In genomic region chr17:67633751-67634191, GRCh38 we compare ENCODE assay signal across 24 cellular contexts.
DNase-seq lines count a peak whose midpoint lies in the region; ATAC-seq and TF ChIP-seq lines count a peak whose summit lies in the region.
"Had no signal": no experiment of that assay in that cellular context is flagged by ENCODE, and none has a peak within 500 bp of the region (broad histone marks: within the 10 kb centered on the region; RNA-seq: fewer than 3 reads in every experiment).

No MANE protein-coding gene starts in this region.

- intact Hi-C loops in gastrocnemius medialis (cut with DNase I; ENCODE audit: low total_unique reads), result no loop called here

- H3K4me1 ChIP-seq in gastrocnemius medialis (no peaks in the 10 kb centered on the region), GM23248 (ENCODE audit: insufficient read depth) (no peaks in the 10 kb centered on the region)
- H3K4me1 ChIP-seq: A549 had no signal

- no peak for TF ChIP-seq CTCF in gastrocnemius medialis (IDR thresholded peaks at IDR 0.05 in 4 of 5, conservative IDR thresholded peaks at IDR 0.05 in 1 of 5)

- ATAC-seq in gastrocnemius medialis, result peak; percentile 55 to 75
- ATAC-seq: A549; activated T-cell treated with anti-CD3 and anti-CD28 coated beads, Interleukin-2, amount 50 U/mL, for 72 hours; stimulated activated naive CD8-positive, alpha-beta T cell treated with anti-CD3 and anti-CD28 coated beads, Interleukin-15, Interleukin-2, amounts not matched to agents 100 U/mL and 50 U/mL, for 24 hours had no signal

- H3F3A ChIP-seq in GM23248 (ENCODE audit: insufficient read depth), result peaks cover 7% of the 10 kb centered on the region; the same call in 1 of the 2 replicates

- no peak overlapping the region for H3K9ac ChIP-seq in GM23248

- 75 to 76% methylated on average over 10 of the region's 10 CpGs for WGBS in GM23248 (ENCODE audit: low coverage in 1 of 2, low lambda C conversion rate in 2 of 2, missing lambda C conversion rate in 2 of 2), 2 experiments

- no peaks in the 10 kb centered on the region for H3K79me2 ChIP-seq in GM23248 (ENCODE audit: insufficient read depth)

- H3K4me2 ChIP-seq in GM23248 (ENCODE audit: unreplicated experiment), result no peak overlapping the region
- H3K4me2 ChIP-seq: A549, smooth muscle cell had no signal

- no peak overlapping the region for H2AFZ ChIP-seq in GM23248

- no peaks in the 10 kb centered on the region for H3K9me2 ChIP-seq in GM23248 (ENCODE audit: insufficient read depth)

- TF ChIP-seq POLR2A in gastrocnemius medialis (IDR thresholded peaks at IDR 0.05), result peak in 1 of 2 donors; percentile 16

- peak; percentile 14 for DNase-seq in HT1080 (ENCODE audit: low read depth)
- DNase-seq in foreskin melanocyte, result peak; percentile 41
- peak; percentile 25 for DNase-seq in kidney glomerular epithelial cell (lab: John Stamatoyannopoulos, UW)
- DNase-seq in gastrocnemius medialis, result no peak
- no peak for DNase-seq in AML-193 (lab: John Stamatoyannopoulos, UW)
- DNase-seq in GM23248, result no peak
- no peak for DNase-seq in T1000 (lab: John Stamatoyannopoulos, UW)
- no peak for DNase-seq in SW 1271 (lab: John Stamatoyannopoulos, UW)
- DNase-seq: activated CD4-positive, alpha-beta T cell treated with anti-CD3 and anti-CD28 coated beads for 1 hour; activated naive CD4-positive, alpha-beta T cell treated with anti-CD3 and anti-CD28 coated beads, Interleukin-2, amount 50 U/mL, for 16 hours; activated T-cell treated with anti-CD3 and anti-CD28 coated beads, Interleukin-2, amount 50 U/mL, for 72 hours; COR-L47; DMS79 treated with DMSO at 0.1 percent for 48 hours; glutamatergic neuron; HFFc6; Kasumi-1; NCI-H187 treated with DMSO at 0.1 percent for 48 hours; NCI-H2227 treated with DMSO at 0.1 percent for 48 hours; NCI-H774; stimulated activated CD4-positive, alpha-beta T cell treated with anti-CD3 and anti-CD28 coated beads, Interleukin-4, amount 100 ng/mL, for 1 hour; stimulated activated naive CD8-positive, alpha-beta T cell treated with anti-CD3 and anti-CD28 coated beads, Interleukin-15, Interleukin-2, amounts not matched to agents 100 U/mL and 50 U/mL, for 24 hours had no signal

- no peaks in the 10 kb centered on the region for H3K27me3 ChIP-seq in gastrocnemius medialis
- H3K27me3 ChIP-seq in GM23248 (replicated peaks; ENCODE audit: insufficient read depth), result no peaks in the 10 kb centered on the region
- H3K27me3 ChIP-seq: upper lobe of left lung had no signal

- in situ Hi-C loops in gastrocnemius medialis (cut with MboI; ENCODE audit: low sequenced_read_pairs in 4 of 4) (no loop called here), GM23248 (cut with MboI) (no loop called here)

- no peaks in the 10 kb centered on the region for H4K20me1 ChIP-seq in GM23248 (ENCODE audit: insufficient read depth)

- H3K4me3 ChIP-seq in gastrocnemius medialis, result no peak overlapping the region
- no peak overlapping the region for H3K4me3 ChIP-seq in GM23248
- H3K4me3 ChIP-seq: A549, smooth muscle cell, upper lobe of left lung had no signal

- H3K27ac ChIP-seq in gastrocnemius medialis (peak overlapping the region in 3 of 4 donors; percentile 55 to 67 (median 62)), GM23248 (no peak overlapping the region)
- H3K27ac ChIP-seq: A549, upper lobe of left lung had no signal

- H3K9me3 ChIP-seq in gastrocnemius medialis, result no peaks in the 10 kb centered on the region
- no peaks in the 10 kb centered on the region for H3K9me3 ChIP-seq in GM23248 (ENCODE audit: low read depth)
- H3K9me3 ChIP-seq: A549, upper lobe of left lung had no signal

- H3K36me3 ChIP-seq in gastrocnemius medialis, result no peaks in the 10 kb centered on the region
- H3K36me3 ChIP-seq in GM23248 (ENCODE audit: low read depth), result peaks cover 5% of the 10 kb centered on the region; the same call in 1 of the 2 replicates

Comparison
In these comparisons a context has a peak if more than half of its experiments do, and no peak if none do; other contexts are left out.
1. DNase-seq: peak in HT1080 (single experiment), foreskin melanocyte (single experiment) and kidney glomerular epithelial cell (single experiment); none in gastrocnemius medialis (0 of 2), AML-193 (0 of 2), GM23248 (single experiment), T1000 (single experiment) and SW 1271 (0 of 2).